ENCODE assay signal across 1 cellular context in the genomic region with DNA sequence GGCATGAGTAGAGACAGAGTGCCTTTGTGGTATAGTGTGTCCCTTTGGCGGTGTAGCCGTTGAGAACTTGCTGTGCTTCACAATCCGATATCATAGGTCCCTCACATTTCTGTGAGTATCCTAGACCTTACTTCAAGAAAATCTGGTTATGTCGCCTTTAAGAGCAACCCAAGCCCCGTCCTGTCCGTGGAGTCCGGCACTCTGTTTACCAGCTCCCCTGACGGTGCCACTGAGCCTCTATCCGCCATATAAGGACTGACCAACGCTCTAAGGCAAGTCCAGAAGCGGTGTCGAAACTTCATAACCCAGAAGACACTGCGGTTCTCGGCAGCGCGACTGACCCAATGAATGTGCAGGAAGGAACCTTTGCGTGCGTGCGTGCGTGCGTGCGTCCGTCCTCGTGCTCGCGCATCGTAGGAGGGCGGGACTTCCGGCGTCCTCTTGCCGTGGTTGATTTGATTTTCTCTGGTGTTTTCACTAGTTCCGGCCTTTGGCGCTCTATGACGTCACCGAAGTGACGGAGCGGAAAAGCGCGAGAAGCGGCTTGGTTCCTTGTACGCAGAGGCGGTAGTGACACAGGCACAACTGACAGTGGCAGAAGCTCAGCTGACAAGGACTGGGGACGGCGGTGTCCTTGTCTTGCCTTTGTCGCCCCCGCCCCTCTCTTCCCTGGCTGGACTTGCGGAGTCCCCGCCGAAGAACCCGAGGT.
TF ChIP-seq lines count a peak whose summit lies in the region.

A gene (plus strand): TSS at position 555 of the 709 bp plus-strand sequence. CDS start 1,283 bp downstream, outside the sequence.
A gene (plus strand): TSS at position 555 of the 709 bp plus-strand sequence. CDS start 5,005 bp downstream, outside the sequence.

TF ChIP-seq in HepG2, 621 proteins besides CTCF, POLR2A, EP300 and RAD21 (continues in another document):
- TF ChIP-seq PHB2 (IDR thresholded peaks at IDR 0.05; ENCODE audit: partially characterized antibody) (no peak), CENPX (CRISPR knock-in tag; IDR thresholded peaks at IDR 0.05) (no peak), BRCA1 (CRISPR knock-in tag; IDR thresholded peaks at IDR 0.05) (no peak), ZNF644 (CRISPR knock-in tag; IDR thresholded peaks at IDR 0.05; ENCODE audit: low read depth) (peak; percentile 30; the same call in 1 of the 2 replicates), BRD4 (CRISPR knock-in tag; IDR thresholded peaks at IDR 0.05) (no peak), CBX5 (CRISPR knock-in tag; IDR thresholded peaks at IDR 0.05; ENCODE audit: borderline replicate concordance) (peak; percentile 59; the same call in 1 of the 2 replicates), FOXO1 (CRISPR knock-in tag; IDR thresholded peaks at IDR 0.05) (peak; percentile 59; the same call in 1 of the 2 replicates), CHD2 (IDR thresholded peaks at IDR 0.05; ENCODE audit: low read depth, low read length) (peak; percentile 86), ZNF143 (CRISPR knock-in tag; IDR thresholded peaks at IDR 0.05) (peak; percentile 98), RNF2 (conservative IDR thresholded peaks at IDR 0.05; ENCODE audit: low read depth) (no peak), ELF4 (CRISPR knock-in tag; IDR thresholded peaks at IDR 0.05; ENCODE audit: borderline replicate concordance) (peak; percentile 88; the same call in 1 of the 2 replicates), NFYC (CRISPR knock-in tag; IDR thresholded peaks at IDR 0.05) (peak; percentile 92), GATAD1 (CRISPR knock-in tag; IDR thresholded peaks at IDR 0.05) (peak; percentile 95), ZNF530 (CRISPR knock-in tag; IDR thresholded peaks at IDR 0.05; ENCODE audit: low read depth) (no peak), SUZ12 (IDR thresholded peaks at IDR 0.05; ENCODE audit: low read depth, low read length) (peak; percentile 50), HNRNPLL (IDR thresholded peaks at IDR 0.05; ENCODE audit: low read depth, low read length, poor library complexity, severe bottlenecking) (peak; percentile 86), TAF1 (CRISPR knock-in tag; IDR thresholded peaks at IDR 0.05) (peak; percentile 64), ZFP36L2 (CRISPR knock-in tag; IDR thresholded peaks at IDR 0.05) (no peak), MED13 (CRISPR knock-in tag; IDR thresholded peaks at IDR 0.05) (no peak), POLR2AphosphoS5 (IDR thresholded peaks at IDR 0.05; ENCODE audit: low read depth, low read length) (peak; percentile 92), WIZ (CRISPR knock-in tag; IDR thresholded peaks at IDR 0.05) (no peak), ZNF552 (CRISPR knock-in tag; IDR thresholded peaks at IDR 0.05; ENCODE audit: borderline replicate concordance) (no peak), ZSCAN9 (CRISPR knock-in tag; IDR thresholded peaks at IDR 0.05; ENCODE audit: borderline replicate concordance) (no peak; the same call in 1 of the 2 replicates), ARNTL (CRISPR knock-in tag; IDR thresholded peaks at IDR 0.05) (peak; percentile 37; the same call in 1 of the 2 replicates), ZNF235 (CRISPR knock-in tag; IDR thresholded peaks at IDR 0.05; ENCODE audit: borderline replicate concordance) (no peak), HOXA7 (CRISPR knock-in tag; IDR thresholded peaks at IDR 0.05) (no peak), RFX1 (IDR thresholded peaks at IDR 0.05) (no peak), ZNF598 (CRISPR knock-in tag; IDR thresholded peaks at IDR 0.05; ENCODE audit: borderline replicate concordance) (peak; percentile 82; the same call in 1 of the 2 replicates), ZMYM4 (CRISPR knock-in tag; IDR thresholded peaks at IDR 0.05) (peak; percentile 94), KDM4B (CRISPR knock-in tag; IDR thresholded peaks at IDR 0.05) (no peak), ZNF777 (CRISPR knock-in tag; IDR thresholded peaks at IDR 0.05) (peak; percentile 41; the same call in 1 of the 2 replicates), HOXD1 (CRISPR knock-in tag; IDR thresholded peaks at IDR 0.05) (no peak), ZNF121 (CRISPR knock-in tag; IDR thresholded peaks at IDR 0.05) (no peak), DNMT3B (CRISPR knock-in tag; conservative IDR thresholded peaks at IDR 0.05) (no peak), PHF21A (CRISPR knock-in tag; IDR thresholded peaks at IDR 0.05) (0 out of 2 replicates have a peak, but pooled peaks have one; percentile 49), AHR (CRISPR knock-in tag; IDR thresholded peaks at IDR 0.05) (no peak), ZSCAN25 (CRISPR knock-in tag; IDR thresholded peaks at IDR 0.05) (peak; percentile 58; the same call in 1 of the 2 replicates), FOXP1 (IDR thresholded peaks at IDR 0.05) (no peak), FOXP1 (CRISPR knock-in tag; IDR thresholded peaks at IDR 0.05) (no peak; the same call in 1 of the 2 replicates), ZMYM2 (CRISPR knock-in tag; IDR thresholded peaks at IDR 0.05) (peak; percentile 90), HDAC2 (CRISPR knock-in tag; IDR thresholded peaks at IDR 0.05) (peak; percentile 71; the same call in 1 of the 2 replicates), ZNF879 (CRISPR knock-in tag; IDR thresholded peaks at IDR 0.05) (no peak), CCAR2 (optimal IDR thresholded peaks at IDR 0.05; ENCODE audit: low read depth, low read length) (no peak)
- TF ChIP-seq, protein P1, sequence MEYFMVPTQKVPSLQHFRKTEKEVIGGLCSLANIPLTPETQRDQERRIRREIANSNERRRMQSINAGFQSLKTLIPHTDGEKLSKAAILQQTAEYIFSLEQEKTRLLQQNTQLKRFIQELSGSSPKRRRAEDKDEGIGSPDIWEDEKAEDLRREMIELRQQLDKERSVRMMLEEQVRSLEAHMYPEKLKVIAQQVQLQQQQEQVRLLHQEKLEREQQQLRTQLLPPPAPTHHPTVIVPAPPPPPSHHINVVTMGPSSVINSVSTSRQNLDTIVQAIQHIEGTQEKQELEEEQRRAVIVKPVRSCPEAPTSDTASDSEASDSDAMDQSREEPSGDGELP (IDR thresholded peaks at IDR 0.05; ENCODE audit: borderline replicate concordance, low read depth) = peak; percentile 17; the same call in 1 of the 2 replicates
- TF ChIP-seq, protein P2, sequence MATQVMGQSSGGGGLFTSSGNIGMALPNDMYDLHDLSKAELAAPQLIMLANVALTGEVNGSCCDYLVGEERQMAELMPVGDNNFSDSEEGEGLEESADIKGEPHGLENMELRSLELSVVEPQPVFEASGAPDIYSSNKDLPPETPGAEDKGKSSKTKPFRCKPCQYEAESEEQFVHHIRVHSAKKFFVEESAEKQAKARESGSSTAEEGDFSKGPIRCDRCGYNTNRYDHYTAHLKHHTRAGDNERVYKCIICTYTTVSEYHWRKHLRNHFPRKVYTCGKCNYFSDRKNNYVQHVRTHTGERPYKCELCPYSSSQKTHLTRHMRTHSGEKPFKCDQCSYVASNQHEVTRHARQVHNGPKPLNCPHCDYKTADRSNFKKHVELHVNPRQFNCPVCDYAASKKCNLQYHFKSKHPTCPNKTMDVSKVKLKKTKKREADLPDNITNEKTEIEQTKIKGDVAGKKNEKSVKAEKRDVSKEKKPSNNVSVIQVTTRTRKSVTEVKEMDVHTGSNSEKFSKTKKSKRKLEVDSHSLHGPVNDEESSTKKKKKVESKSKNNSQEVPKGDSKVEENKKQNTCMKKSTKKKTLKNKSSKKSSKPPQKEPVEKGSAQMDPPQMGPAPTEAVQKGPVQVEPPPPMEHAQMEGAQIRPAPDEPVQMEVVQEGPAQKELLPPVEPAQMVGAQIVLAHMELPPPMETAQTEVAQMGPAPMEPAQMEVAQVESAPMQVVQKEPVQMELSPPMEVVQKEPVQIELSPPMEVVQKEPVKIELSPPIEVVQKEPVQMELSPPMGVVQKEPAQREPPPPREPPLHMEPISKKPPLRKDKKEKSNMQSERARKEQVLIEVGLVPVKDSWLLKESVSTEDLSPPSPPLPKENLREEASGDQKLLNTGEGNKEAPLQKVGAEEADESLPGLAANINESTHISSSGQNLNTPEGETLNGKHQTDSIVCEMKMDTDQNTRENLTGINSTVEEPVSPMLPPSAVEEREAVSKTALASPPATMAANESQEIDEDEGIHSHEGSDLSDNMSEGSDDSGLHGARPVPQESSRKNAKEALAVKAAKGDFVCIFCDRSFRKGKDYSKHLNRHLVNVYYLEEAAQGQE (IDR thresholded peaks at IDR 0.05; ENCODE audit: borderline replicate concordance in 1 of 2, low read depth in 1 of 2, low read length in 2 of 2) = no peak
- TF ChIP-seq, protein P3, sequence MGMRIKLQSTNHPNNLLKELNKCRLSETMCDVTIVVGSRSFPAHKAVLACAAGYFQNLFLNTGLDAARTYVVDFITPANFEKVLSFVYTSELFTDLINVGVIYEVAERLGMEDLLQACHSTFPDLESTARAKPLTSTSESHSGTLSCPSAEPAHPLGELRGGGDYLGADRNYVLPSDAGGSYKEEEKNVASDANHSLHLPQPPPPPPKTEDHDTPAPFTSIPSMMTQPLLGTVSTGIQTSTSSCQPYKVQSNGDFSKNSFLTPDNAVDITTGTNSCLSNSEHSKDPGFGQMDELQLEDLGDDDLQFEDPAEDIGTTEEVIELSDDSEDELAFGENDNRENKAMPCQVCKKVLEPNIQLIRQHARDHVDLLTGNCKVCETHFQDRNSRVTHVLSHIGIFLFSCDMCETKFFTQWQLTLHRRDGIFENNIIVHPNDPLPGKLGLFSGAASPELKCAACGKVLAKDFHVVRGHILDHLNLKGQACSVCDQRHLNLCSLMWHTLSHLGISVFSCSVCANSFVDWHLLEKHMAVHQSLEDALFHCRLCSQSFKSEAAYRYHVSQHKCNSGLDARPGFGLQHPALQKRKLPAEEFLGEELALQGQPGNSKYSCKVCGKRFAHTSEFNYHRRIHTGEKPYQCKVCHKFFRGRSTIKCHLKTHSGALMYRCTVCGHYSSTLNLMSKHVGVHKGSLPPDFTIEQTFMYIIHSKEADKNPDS (CRISPR knock-in tag; IDR thresholded peaks at IDR 0.05) = no peak
- TF ChIP-seq, protein P4, sequence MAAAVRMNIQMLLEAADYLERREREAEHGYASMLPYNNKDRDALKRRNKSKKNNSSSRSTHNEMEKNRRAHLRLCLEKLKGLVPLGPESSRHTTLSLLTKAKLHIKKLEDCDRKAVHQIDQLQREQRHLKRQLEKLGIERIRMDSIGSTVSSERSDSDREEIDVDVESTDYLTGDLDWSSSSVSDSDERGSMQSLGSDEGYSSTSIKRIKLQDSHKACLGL (CRISPR knock-in tag; IDR thresholded peaks at IDR 0.05) = no peak
- TF ChIP-seq, protein P5, sequence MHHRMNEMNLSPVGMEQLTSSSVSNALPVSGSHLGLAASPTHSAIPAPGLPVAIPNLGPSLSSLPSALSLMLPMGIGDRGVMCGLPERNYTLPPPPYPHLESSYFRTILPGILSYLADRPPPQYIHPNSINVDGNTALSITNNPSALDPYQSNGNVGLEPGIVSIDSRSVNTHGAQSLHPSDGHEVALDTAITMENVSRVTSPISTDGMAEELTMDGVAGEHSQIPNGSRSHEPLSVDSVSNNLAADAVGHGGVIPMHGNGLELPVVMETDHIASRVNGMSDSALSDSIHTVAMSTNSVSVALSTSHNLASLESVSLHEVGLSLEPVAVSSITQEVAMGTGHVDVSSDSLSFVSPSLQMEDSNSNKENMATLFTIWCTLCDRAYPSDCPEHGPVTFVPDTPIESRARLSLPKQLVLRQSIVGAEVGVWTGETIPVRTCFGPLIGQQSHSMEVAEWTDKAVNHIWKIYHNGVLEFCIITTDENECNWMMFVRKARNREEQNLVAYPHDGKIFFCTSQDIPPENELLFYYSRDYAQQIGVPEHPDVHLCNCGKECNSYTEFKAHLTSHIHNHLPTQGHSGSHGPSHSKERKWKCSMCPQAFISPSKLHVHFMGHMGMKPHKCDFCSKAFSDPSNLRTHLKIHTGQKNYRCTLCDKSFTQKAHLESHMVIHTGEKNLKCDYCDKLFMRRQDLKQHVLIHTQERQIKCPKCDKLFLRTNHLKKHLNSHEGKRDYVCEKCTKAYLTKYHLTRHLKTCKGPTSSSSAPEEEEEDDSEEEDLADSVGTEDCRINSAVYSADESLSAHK (CRISPR knock-in tag; IDR thresholded peaks at IDR 0.05; ENCODE audit: borderline replicate concordance) = no peak
- TF ChIP-seq, protein P6, sequence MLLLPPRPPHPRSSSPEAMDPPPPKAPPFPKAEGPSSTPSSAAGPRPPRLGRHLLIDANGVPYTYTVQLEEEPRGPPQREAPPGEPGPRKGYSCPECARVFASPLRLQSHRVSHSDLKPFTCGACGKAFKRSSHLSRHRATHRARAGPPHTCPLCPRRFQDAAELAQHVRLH (CRISPR knock-in tag; IDR thresholded peaks at IDR 0.05; ENCODE audit: borderline replicate concordance, low read depth) = peak; percentile 81; the same call in 1 of the 2 replicates
- TF ChIP-seq, protein P7, sequence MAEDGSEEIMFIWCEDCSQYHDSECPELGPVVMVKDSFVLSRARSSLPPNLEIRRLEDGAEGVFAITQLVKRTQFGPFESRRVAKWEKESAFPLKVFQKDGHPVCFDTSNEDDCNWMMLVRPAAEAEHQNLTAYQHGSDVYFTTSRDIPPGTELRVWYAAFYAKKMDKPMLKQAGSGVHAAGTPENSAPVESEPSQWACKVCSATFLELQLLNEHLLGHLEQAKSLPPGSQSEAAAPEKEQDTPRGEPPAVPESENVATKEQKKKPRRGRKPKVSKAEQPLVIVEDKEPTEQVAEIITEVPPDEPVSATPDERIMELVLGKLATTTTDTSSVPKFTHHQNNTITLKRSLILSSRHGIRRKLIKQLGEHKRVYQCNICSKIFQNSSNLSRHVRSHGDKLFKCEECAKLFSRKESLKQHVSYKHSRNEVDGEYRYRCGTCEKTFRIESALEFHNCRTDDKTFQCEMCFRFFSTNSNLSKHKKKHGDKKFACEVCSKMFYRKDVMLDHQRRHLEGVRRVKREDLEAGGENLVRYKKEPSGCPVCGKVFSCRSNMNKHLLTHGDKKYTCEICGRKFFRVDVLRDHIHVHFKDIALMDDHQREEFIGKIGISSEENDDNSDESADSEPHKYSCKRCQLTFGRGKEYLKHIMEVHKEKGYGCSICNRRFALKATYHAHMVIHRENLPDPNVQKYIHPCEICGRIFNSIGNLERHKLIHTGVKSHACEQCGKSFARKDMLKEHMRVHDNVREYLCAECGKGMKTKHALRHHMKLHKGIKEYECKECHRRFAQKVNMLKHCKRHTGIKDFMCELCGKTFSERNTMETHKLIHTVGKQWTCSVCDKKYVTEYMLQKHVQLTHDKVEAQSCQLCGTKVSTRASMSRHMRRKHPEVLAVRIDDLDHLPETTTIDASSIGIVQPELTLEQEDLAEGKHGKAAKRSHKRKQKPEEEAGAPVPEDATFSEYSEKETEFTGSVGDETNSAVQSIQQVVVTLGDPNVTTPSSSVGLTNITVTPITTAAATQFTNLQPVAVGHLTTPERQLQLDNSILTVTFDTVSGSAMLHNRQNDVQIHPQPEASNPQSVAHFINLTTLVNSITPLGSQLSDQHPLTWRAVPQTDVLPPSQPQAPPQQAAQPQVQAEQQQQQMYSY (CRISPR knock-in tag; IDR thresholded peaks at IDR 0.05) = peak; percentile 95
- TF ChIP-seq, protein P8, sequence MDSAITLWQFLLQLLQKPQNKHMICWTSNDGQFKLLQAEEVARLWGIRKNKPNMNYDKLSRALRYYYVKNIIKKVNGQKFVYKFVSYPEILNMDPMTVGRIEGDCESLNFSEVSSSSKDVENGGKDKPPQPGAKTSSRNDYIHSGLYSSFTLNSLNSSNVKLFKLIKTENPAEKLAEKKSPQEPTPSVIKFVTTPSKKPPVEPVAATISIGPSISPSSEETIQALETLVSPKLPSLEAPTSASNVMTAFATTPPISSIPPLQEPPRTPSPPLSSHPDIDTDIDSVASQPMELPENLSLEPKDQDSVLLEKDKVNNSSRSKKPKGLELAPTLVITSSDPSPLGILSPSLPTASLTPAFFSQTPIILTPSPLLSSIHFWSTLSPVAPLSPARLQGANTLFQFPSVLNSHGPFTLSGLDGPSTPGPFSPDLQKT (CRISPR knock-in tag; IDR thresholded peaks at IDR 0.05; ENCODE audit: borderline replicate concordance) = no peak
